Comparison of ENCODE assay signal across 11 cellular contexts in genomic region chr4:38728651-38729141, GRCh38. TPM values are rescaled to one million over a fixed set of nuclear protein-coding genes. Genes with fewer than 3 reads are reported as not detected.
DNase-seq lines count a peak whose midpoint lies in the region; ATAC-seq and TF ChIP-seq lines count a peak whose summit lies in the region.
"Had no signal": no experiment of that assay in that cellular context is flagged by ENCODE, and none has a peak within 500 bp of the region (broad histone marks: within the 10 kb centered on the region; RNA-seq: fewer than 3 reads in every experiment).

No MANE protein-coding gene starts in this region.

- peaks cover 0 to 29% (median 25%) of the 10 kb centered on the region in 4 donors for H3K4me1 ChIP-seq in stomach

- H3K27me3 ChIP-seq in stomach = no peaks in the 10 kb centered on the region
- H3K27me3 ChIP-seq: tibial artery had no signal

- DNase-seq in NCI-H524 (lab: John Stamatoyannopoulos, UW) = peak; percentile 26 to 65
- DNase-seq in NCI-H524 treated with DMSO at 0.1 percent for 48 hours (lab: John Stamatoyannopoulos, UW) = no peak
- DNase-seq in NCI-H748 treated with DMSO at 0.1 percent for 48 hours (lab: John Stamatoyannopoulos, UW) = peak; percentile 29
- DNase-seq in stomach = peak; percentile 74
- DNase-seq: tibial artery had no signal

- TF ChIP-seq EP300 in stomach (IDR thresholded peaks at IDR 0.05) = no peak

- H3K4me3 ChIP-seq in stomach = no peak overlapping the region
- H3K4me3 ChIP-seq: tibial artery had no signal

- ATAC-seq in esophagus mucosa (peak; percentile 91), HG03280 (IDR thresholded peaks at IDR 0.05; ENCODE audit: unreplicated experiment) (no peak), HG03565 (IDR thresholded peaks at IDR 0.05; ENCODE audit: unreplicated experiment) (no peak), HG02973 (IDR thresholded peaks at IDR 0.05; ENCODE audit: unreplicated experiment) (no peak)

- WGBS in stomach, 5 donors = 21 to 60% (median 35%) methylated on average over 4 of the region's 4 CpGs

- H3K9me3 ChIP-seq in stomach = no peaks in the 10 kb centered on the region
- H3K9me3 ChIP-seq: tibial artery had no signal

- intact Hi-C loops in stomach (cut with DNase I; ENCODE audit: low total_unique reads) = no loop called here

- H3K27ac ChIP-seq in stomach = peak overlapping the region; percentile 45 to 60 (median 46)
- H3K27ac ChIP-seq: tibial artery had no signal

- no peak for TF ChIP-seq POLR2A in stomach (IDR thresholded peaks at IDR 0.05)

- peak in 1 of 7 experiments; percentile 38 for TF ChIP-seq CTCF in stomach (IDR thresholded peaks at IDR 0.05)

- H3K36me3 ChIP-seq in stomach = no peaks in the 10 kb centered on the region
- H3K36me3 ChIP-seq: tibial artery had no signal

RNA-seq across cellular contexts. Expression of gene TLR10, which starts 54.1 kb away (rescaled TPM):
- 0.40 TPM for total RNA-seq in esophagus mucosa
- total RNA-seq in stomach = 1 to 10 TPM in 1 of 5 donors, under 1 TPM in 1, not detected in 3; 0.72 to 1.1 TPM
- polyA plus RNA-seq in stomach = under 1 TPM in 2 of 3 donors, not detected in 1; 0.15 to 0.60 TPM
- total RNA-seq: activated T-helper 2 cell treated with anti-CD3 and anti-CD28 coated beads, Interferon-gamma antibody, Interleukin-2, Interleukin-4, amounts not matched to agents 10 μg/mL and 5 μg/mL and 100 μg/mL, durations not matched to agents 14 hours and 24 hours and 36 hours; LHCN-M2 had no signal
